13 cellular contexts compared by ENCODE assay signal in genomic region chr4:68732653-68733466, GRCh38.
DNase-seq lines count a peak whose midpoint lies in the region; ATAC-seq, FAIRE-seq and TF ChIP-seq lines count a peak whose summit lies in the region.
"Had no signal": no experiment of that assay in that cellular context is flagged by ENCODE, and none has a peak within 500 bp of the region (broad histone marks: within the 10 kb centered on the region; RNA-seq: fewer than 3 reads in every experiment).

No MANE protein-coding gene starts in this region.

- peaks cover 4% of the 10 kb centered on the region; the same call in 1 of the 2 replicates for H3K36me3 Mint-ChIP-seq in WTC11
- H3K36me3 Mint-ChIP-seq: activated naive CD8-positive, alpha-beta T cell treated with anti-CD3 and anti-CD28 coated beads, Interleukin-2, amount 10 ng/mL, durations not matched to agents 7 days and 5 days; memory B cell had no signal

- no peak overlapping the region for H3K4me3 Mint-ChIP-seq in WTC11
- H3K4me3 Mint-ChIP-seq: activated naive CD8-positive, alpha-beta T cell treated with anti-CD3 and anti-CD28 coated beads, Interleukin-2, amount 10 ng/mL, durations not matched to agents 7 days and 5 days; memory B cell had no signal

- POLR2A ChIA-PET in WTC11 (lab: Charles Lee), result no interaction called here

- CTCF ChIA-PET in WTC11 (lab: Charles Lee), result no interaction called here

- DNase-seq in HuH-7 (ENCODE audit: low spot score) (peak; percentile 35), mucosa of gallbladder (ENCODE audit: low spot score) (peak; percentile 68), occipital lobe (lab: John Stamatoyannopoulos, UW) (no peak), WTC11 (ENCODE audit: low spot score) (no peak), cerebellum (ENCODE audit: low spot score) (no peak), GM12892 (ENCODE audit: insufficient read length) (no peak)
- DNase-seq: activated naive CD8-positive, alpha-beta T cell treated with anti-CD3 and anti-CD28 coated beads, Interleukin-2, amount 10 ng/mL, durations not matched to agents 7 days and 5 days; DMS 273 treated with DMSO at 0.1 percent for 48 hours; NCI-H2171 treated with DMSO at 0.1 percent for 48 hours; stimulated activated CD4-positive, alpha-beta T cell treated with anti-CD3 and anti-CD28 coated beads, Interleukin-2, amount 100 ng/mL, for 24 hours had no signal

- TF ChIP-seq CTCF in WTC11 (IDR thresholded peaks at IDR 0.05), result no peak

- peaks cover 14% of the 10 kb centered on the region for H3K4me1 Mint-ChIP-seq in WTC11
- H3K4me1 Mint-ChIP-seq: activated naive CD8-positive, alpha-beta T cell treated with anti-CD3 and anti-CD28 coated beads, Interleukin-2, amount 10 ng/mL, durations not matched to agents 7 days and 5 days; memory B cell had no signal

- no peaks in the 10 kb centered on the region for H3K27me3 Mint-ChIP-seq in WTC11 (ENCODE audit: low read depth)
- H3K27me3 Mint-ChIP-seq: activated naive CD8-positive, alpha-beta T cell treated with anti-CD3 and anti-CD28 coated beads, Interleukin-2, amount 10 ng/mL, durations not matched to agents 7 days and 5 days; memory B cell had no signal

- peak; percentile 97 for ATAC-seq in GM18907 (IDR thresholded peaks at IDR 0.05; ENCODE audit: unreplicated experiment)
- peak; percentile 86 for ATAC-seq in HG02798 (IDR thresholded peaks at IDR 0.05; ENCODE audit: poor library complexity, unreplicated experiment)
- ATAC-seq in WTC11, result no peak

- no peak for FAIRE-seq in GM12892 (lab: Jason Lieb, UNC)

- no peak overlapping the region for H3K27ac Mint-ChIP-seq in WTC11
- H3K27ac Mint-ChIP-seq: activated naive CD8-positive, alpha-beta T cell treated with anti-CD3 and anti-CD28 coated beads, Interleukin-2, amount 10 ng/mL, durations not matched to agents 7 days and 5 days; memory B cell had no signal

- TF ChIP-seq POLR2A in GM12892 (IDR thresholded peaks at IDR 0.05; ENCODE audit: low read depth, low read length), result no peak

- H3K9me3 Mint-ChIP-seq in WTC11, result peaks cover 17% of the 10 kb centered on the region
- H3K9me3 Mint-ChIP-seq: memory B cell had no signal

TF ChIP-seq in WTC11, 78 proteins besides CTCF, POLR2A, EP300 and RAD21:
- TF ChIP-seq NFATC4 (CRISPR knock-in tag; IDR thresholded peaks at IDR 0.05) (no peak), ERG (CRISPR knock-in tag; IDR thresholded peaks at IDR 0.05) (no peak), CDX4 (CRISPR knock-in tag; IDR thresholded peaks at IDR 0.05; ENCODE audit: borderline replicate concordance) (no peak), RORB (CRISPR knock-in tag; IDR thresholded peaks at IDR 0.05) (no peak), ZNF671 (CRISPR knock-in tag; IDR thresholded peaks at IDR 0.05) (no peak), NR1H2 (CRISPR knock-in tag; IDR thresholded peaks at IDR 0.05) (no peak), ZBTB21 (CRISPR knock-in tag; IDR thresholded peaks at IDR 0.05; ENCODE audit: borderline replicate concordance) (no peak), RELA (CRISPR knock-in tag; IDR thresholded peaks at IDR 0.05; ENCODE audit: borderline replicate concordance) (no peak), ZNF263 (CRISPR knock-in tag; IDR thresholded peaks at IDR 0.05; ENCODE audit: low read depth) (no peak), PRDM15 (CRISPR knock-in tag; IDR thresholded peaks at IDR 0.05) (no peak), ZNF138 (CRISPR knock-in tag; conservative IDR thresholded peaks at IDR 0.05) (no peak), EMX1 (CRISPR knock-in tag; IDR thresholded peaks at IDR 0.05) (no peak), ZNF121 (CRISPR knock-in tag; IDR thresholded peaks at IDR 0.05) (no peak), HMGXB4 (CRISPR knock-in tag; IDR thresholded peaks at IDR 0.05) (no peak), GABPB1 (CRISPR knock-in tag; IDR thresholded peaks at IDR 0.05) (no peak)

Comparison
In these comparisons a context has a peak if more than half of its experiments do, and no peak if none do; other contexts are left out.
1. DNase-seq: peak in HuH-7 (single experiment) and mucosa of gallbladder (single experiment); none in occipital lobe (single experiment), WTC11 (single experiment), cerebellum (single experiment) and GM12892 (single experiment).